Comparison of ENCODE assay signal across 9 cellular contexts in the genomic region with DNA sequence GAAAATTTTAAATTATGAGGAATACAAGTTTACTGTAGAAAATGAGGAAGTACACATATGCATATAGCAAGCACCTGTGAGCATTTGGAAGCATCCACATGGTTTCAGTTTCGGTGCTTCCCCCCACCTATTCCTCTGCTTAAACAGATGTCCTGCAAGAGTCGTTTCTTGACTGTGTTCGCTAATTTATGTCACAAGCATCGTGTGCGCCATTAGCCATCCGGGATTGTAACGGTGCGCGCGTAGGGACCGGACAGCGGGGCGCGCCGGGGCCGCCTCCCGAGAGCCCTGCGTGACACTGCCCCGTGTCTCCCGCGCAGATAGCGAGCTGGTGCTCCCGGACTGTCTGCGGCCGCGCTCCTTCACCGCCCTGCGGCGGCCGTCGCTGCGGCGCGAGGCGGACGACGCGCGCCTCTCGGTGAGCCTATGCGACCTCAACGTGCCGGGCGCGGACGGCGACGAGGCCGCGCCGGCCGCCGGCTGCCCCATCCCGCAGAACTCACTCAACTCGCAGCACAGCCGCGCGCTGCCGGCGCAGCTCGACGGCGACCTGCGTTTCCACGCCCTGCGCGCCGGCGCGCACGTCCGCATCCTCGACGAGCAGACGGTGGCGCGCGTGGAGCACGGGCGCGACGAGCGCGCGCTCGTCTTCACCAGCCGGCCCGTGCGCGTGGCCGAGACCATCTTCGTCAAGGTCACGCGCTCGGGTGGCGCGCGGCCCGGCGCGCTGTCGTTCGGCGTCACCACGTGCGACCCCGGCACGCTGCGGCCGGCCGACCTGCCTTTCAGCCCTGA.
DNase-seq lines count a peak whose midpoint lies in the region; ATAC-seq and TF ChIP-seq lines count a peak whose summit lies in the region.
"Had no signal": no experiment of that assay in that cellular context is flagged by ENCODE, and none has a peak within 500 bp of the region (broad histone marks: within the 10 kb centered on the region; RNA-seq: fewer than 3 reads in every experiment).

No MANE protein-coding gene starts in this region.

- no peaks in the 10 kb centered on the region for H3K9me3 ChIP-seq in BE2C

- H3K36me3 Mint-ChIP-seq in GM23338 (ENCODE audit: low read depth), result peaks cover 3% of the 10 kb centered on the region; the same call in 1 of the 3 replicates

- H3K4me1 Mint-ChIP-seq in GM23338, result peaks cover 2% of the 10 kb centered on the region; the same call in 2 of the 3 replicates

- peaks cover 30% of the 10 kb centered on the region for H3K27me3 Mint-ChIP-seq in GM23338 (ENCODE audit: insufficient read depth, low read depth, poor library complexity)

- H4K20me1 ChIP-seq in GM23338 (replicated peaks; ENCODE audit: insufficient read depth), result no peaks in the 10 kb centered on the region

- ATAC-seq in GM23338, result peak; percentile 70
- ATAC-seq: K562 had no signal

- peak overlapping the region; percentile 96 for H2AFZ ChIP-seq in GM23338

- peak; percentile 69 for DNase-seq in GM23338 (ENCODE audit: low spot score)
- DNase-seq in activated CD8-positive, alpha-beta memory T cell treated with anti-CD3 and anti-CD28 coated beads for 48 hours (ENCODE audit: low read depth in 2 of 3, low spot score in 2 of 3), result peak; percentile 10 to 22 (median 16)
- DNase-seq in fibroblast of the aortic adventitia (ENCODE audit: low read depth), result no peak
- DNase-seq in stimulated activated CD4-positive, alpha-beta T cell treated with anti-CD3 and anti-CD28 coated beads, Interleukin-15, amount 100 ng/mL, for 24 hours, result peak; percentile 76
- DNase-seq in HCEC 1CT, result no peak
- DNase-seq in NCI-H1694 treated with DMSO at 0.1 percent for 48 hours (lab: John Stamatoyannopoulos, UW), result no peak
- no peak for DNase-seq in SK-N-DZ (ENCODE audit: low spot score)
- DNase-seq in BE2C, result no peak

- H3K79me2 ChIP-seq in GM23338 (replicated peaks; ENCODE audit: insufficient read depth), result no peaks in the 10 kb centered on the region

- H3K27ac ChIP-seq in GM23338 (ENCODE audit: low read depth), result no peak overlapping the region

- peaks cover 12% of the 10 kb centered on the region for H3K9me3 Mint-ChIP-seq in GM23338

- H3K9me2 ChIP-seq in GM23338 (ENCODE audit: insufficient read depth), result peaks cover 5% of the 10 kb centered on the region; the same call in 1 of the 2 replicates

- H3K27ac Mint-ChIP-seq in GM23338, result no peak overlapping the region

- TF ChIP-seq CTCF in GM23338 (conservative IDR thresholded peaks at IDR 0.05; ENCODE audit: low read depth in 2 of 2) (no peak), fibroblast of the aortic adventitia (IDR thresholded peaks at IDR 0.05; ENCODE audit: insufficient read depth, low read length) (no peak), BE2C (IDR thresholded peaks at IDR 0.05; ENCODE audit: low read depth, low read length) (no peak)

- no peaks in the 10 kb centered on the region for H3K36me3 ChIP-seq in GM23338 (ENCODE audit: insufficient read depth)
- H3K36me3 ChIP-seq in BE2C, result no peaks in the 10 kb centered on the region

- H3K4me3 ChIP-seq in GM23338 (peak overlapping the region; percentile 47; the same call in 1 of the 2 replicates), fibroblast of the aortic adventitia (ENCODE audit: low read depth, low read length) (peak overlapping the region; percentile 22), BE2C (ENCODE audit: low read depth, low read length) (no peak overlapping the region)
- H3K4me3 ChIP-seq: K562 had no signal

- H3K4me1 ChIP-seq in GM23338 (ENCODE audit: insufficient read depth), result no peaks in the 10 kb centered on the region
- H3K4me1 ChIP-seq in BE2C, result peaks cover 10% of the 10 kb centered on the region

- peak overlapping the region; percentile 73; the same call in 1 of the 2 replicates for H3K4me2 ChIP-seq in GM23338

- peak overlapping the region; percentile 49 for H3K4me3 Mint-ChIP-seq in GM23338

- H3F3A ChIP-seq in GM23338 (replicated peaks; ENCODE audit: low read depth), result no peaks in the 10 kb centered on the region

- H3K27me3 ChIP-seq in GM23338 (ENCODE audit: insufficient read depth) (peaks cover 37% of the 10 kb centered on the region), BE2C (no peaks in the 10 kb centered on the region)

TF ChIP-seq in GM23338, 12 proteins besides CTCF, POLR2A, EP300 and RAD21:
- no peak for TF ChIP-seq NANOG (IDR thresholded peaks at IDR 0.05; ENCODE audit: borderline replicate concordance)
- peak; percentile 6; the same call in 1 of the 2 replicates for TF ChIP-seq CREB1 (CRISPR knock-in tag; IDR thresholded peaks at IDR 0.05; ENCODE audit: low read depth)

Comparison
In these comparisons a context has a peak if more than half of its experiments do, and no peak if none do; other contexts are left out.
1. DNase-seq: peak in GM23338 (single experiment), activated CD8-positive, alpha-beta memory T cell treated with anti-CD3 and anti-CD28 coated beads for 48 hours (3 of 3) and stimulated activated CD4-positive, alpha-beta T cell treated with anti-CD3 and anti-CD28 coated beads, Interleukin-15, amount 100 ng/mL, for 24 hours (single experiment); none in fibroblast of the aortic adventitia (single experiment), HCEC 1CT (single experiment), NCI-H1694 treated with DMSO at 0.1 percent for 48 hours (single experiment), SK-N-DZ (single experiment) and BE2C (single experiment).